ENCODE assay signal across 27 cellular contexts in the genomic region with DNA sequence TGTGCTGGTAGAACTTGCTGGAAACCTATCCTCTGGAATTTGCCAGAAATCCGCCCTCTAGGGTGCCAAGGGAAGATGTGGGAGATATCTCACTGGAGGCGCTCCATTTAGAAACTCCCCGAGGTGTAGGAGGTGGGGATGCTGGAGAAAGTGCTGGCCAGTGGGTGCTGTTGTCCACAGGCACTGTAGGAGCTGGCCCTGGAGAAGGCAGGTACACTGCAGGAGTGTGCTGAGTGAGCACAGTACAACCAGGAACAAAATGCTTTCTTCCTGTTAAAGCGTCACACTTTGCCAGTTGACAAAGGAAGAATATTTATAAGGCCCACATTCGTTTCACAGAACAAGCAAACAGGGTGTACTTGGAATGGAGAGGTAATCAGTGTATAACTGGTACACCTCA.
"Had no signal": no experiment of that assay in that cellular context is flagged by ENCODE, and none has a peak within 500 bp of the region (broad histone marks: within the 10 kb centered on the region; RNA-seq: fewer than 3 reads in every experiment).

No MANE protein-coding gene starts in this region.

- H3K27ac ChIP-seq: colonic mucosa, gastroesophageal sphincter, hepatocyte, left lung, pancreas, spleen, thoracic aorta, tibial nerve, upper lobe of left lung had no signal

- H3K9me3 ChIP-seq: colonic mucosa, left lung, pancreas, spleen, thoracic aorta, upper lobe of left lung had no signal

- H3K36me3 ChIP-seq: colonic mucosa, gastroesophageal sphincter, heart left ventricle, left lung, pancreas, spleen, thoracic aorta, tibial nerve, upper lobe of left lung had no signal

- ATAC-seq: effector memory CD8-positive, alpha-beta T cell; gastroesophageal sphincter; heart left ventricle; left cardiac atrium; left lung; naive thymus-derived CD4-positive, alpha-beta T cell; right cardiac atrium; stimulated activated memory B cell treated with anti-CD40 and anti-IgM and Interleukin-4, amounts not matched to agents 10 μg/mL and 1 μg/mL and 100 μg/mL, for 72 hours; stimulated activated naive CD8-positive, alpha-beta T cell treated with anti-CD3 and anti-CD28 coated beads, Interleukin-15, Interleukin-2, amounts not matched to agents 100 U/mL and 50 U/mL, for 24 hours had no signal

- H3K4me1 Mint-ChIP-seq: naive thymus-derived CD4-positive, alpha-beta T cell had no signal

- H3K9me3 Mint-ChIP-seq: effector memory CD8-positive, alpha-beta T cell; stimulated activated memory B cell treated with anti-CD40 and anti-IgM and Interleukin-4, amounts not matched to agents 10 μg/mL and 1 μg/mL and 100 μg/mL, for 72 hours had no signal

- H3K4me3 Mint-ChIP-seq: effector memory CD8-positive, alpha-beta T cell; naive thymus-derived CD4-positive, alpha-beta T cell; nephron; stimulated activated memory B cell treated with anti-CD40 and anti-IgM and Interleukin-4, amounts not matched to agents 10 μg/mL and 1 μg/mL and 100 μg/mL, for 72 hours had no signal

- H3K4me2 ChIP-seq: hepatocyte had no signal

- H3K36me3 Mint-ChIP-seq: naive thymus-derived CD4-positive, alpha-beta T cell; stimulated activated memory B cell treated with anti-CD40 and anti-IgM and Interleukin-4, amounts not matched to agents 10 μg/mL and 1 μg/mL and 100 μg/mL, for 72 hours had no signal

- H3K27ac Mint-ChIP-seq: effector memory CD8-positive, alpha-beta T cell; naive thymus-derived CD4-positive, alpha-beta T cell; nephron; progenitor cell of endocrine pancreas had no signal

- H3K4me1 ChIP-seq: gastroesophageal sphincter, left lung, pancreas, tibial nerve had no signal

- DNase-seq: central memory CD4-positive, alpha-beta T cell; colonic mucosa; dermis blood vessel endothelial cell; effector memory CD8-positive, alpha-beta T cell; erythroblast; foreskin fibroblast; heart left ventricle; left cardiac atrium; left lung; mesendoderm; midbrain; naive thymus-derived CD4-positive, alpha-beta T cell; nucleus accumbens; pancreas; right cardiac atrium; spleen; stimulated activated CD4-positive, alpha-beta T cell treated with anti-CD3 and anti-CD28 coated beads, Interleukin-4, amount 100 ng/mL, for 4 hours; stimulated activated naive CD8-positive, alpha-beta T cell treated with anti-CD3 and anti-CD28 coated beads, Interleukin-15, Interleukin-2, amounts not matched to agents 100 U/mL and 50 U/mL, for 24 hours; upper lobe of left lung had no signal

- H3K79me2 ChIP-seq: hepatocyte had no signal

- H2AFZ ChIP-seq: hepatocyte had no signal

- H3K4me3 ChIP-seq: colonic mucosa, gastroesophageal sphincter, heart left ventricle, hepatocyte, left lung, pancreas, skin epidermis, spleen, thoracic aorta, tibial nerve, upper lobe of left lung had no signal

- H3K27me3 ChIP-seq: colonic mucosa, gastroesophageal sphincter, hepatocyte, left lung, pancreas, spleen, tibial nerve, upper lobe of left lung had no signal
